6 cellular contexts compared by ENCODE assay signal in genomic region chr1:46262508-46262907, GRCh38. TPM values are rescaled to one million over a fixed set of nuclear protein-coding genes. Genes with fewer than 3 reads are reported as not detected.
"Had no signal": no experiment of that assay in that cellular context is flagged by ENCODE, and none has a peak within 500 bp of the region (broad histone marks: within the 10 kb centered on the region; RNA-seq: fewer than 3 reads in every experiment).

No MANE protein-coding gene starts in this region.

- ATAC-seq: GM23338, K562 had no signal

- H3K9me3 Mint-ChIP-seq: GM23338, H9 had no signal

- H3K4me3 Mint-ChIP-seq: GM23338, H9 had no signal

- H3K4me1 Mint-ChIP-seq: GM23338, H9 had no signal

- H3K4me2 ChIP-seq: GM23338 had no signal

- H3K4me3 ChIP-seq: GM23338, K562 had no signal

- DNase-seq: H9, HCEC 1CT, IMR-90 had no signal

- H3K27ac Mint-ChIP-seq: GM23338, H9 had no signal

RNA-seq across cellular contexts. Expression of gene LURAP1, which starts 59.4 kb away (rescaled TPM):
- total RNA-seq: HT-29 had no signal
